ENCODE assay signal across 21 cellular contexts in genomic region chrX:9374537-9374936, GRCh38.
"Had no signal": no experiment of that assay in that cellular context is flagged by ENCODE, and none has a peak within 500 bp of the region (broad histone marks: within the 10 kb centered on the region; RNA-seq: fewer than 3 reads in every experiment).

No MANE protein-coding gene starts in this region.

- DNase-seq: activated CD4-positive, alpha-beta memory T cell treated with anti-CD3 and anti-CD28 coated beads, Interleukin-2, amount 10 ng/mL, durations not matched to agents 7 days and 5 days; activated CD4-positive, alpha-beta T cell treated with anti-CD3 and anti-CD28 coated beads for 4 hours; activated effector memory CD4-positive, alpha-beta T cell treated with Interleukin-2 at 50 U/mL for 16 hours; activated naive CD4-positive, alpha-beta T cell treated with anti-CD3 and anti-CD28 coated beads, Interleukin-2, amount 50 U/mL, for 16 hours; activated T-cell treated with anti-CD3 and anti-CD28 coated beads, Interleukin-2, amount 50 U/mL, for 24 hours; caudate nucleus; effector memory CD4-positive, alpha-beta T cell; heart left ventricle; retina; stimulated activated CD4-positive, alpha-beta T cell treated with anti-CD3 and anti-CD28 coated beads, Interleukin-4, amount 100 ng/mL, for 4 hours; stimulated activated CD8-positive, alpha-beta memory T cell treated with anti-CD3 and anti-CD28 coated beads, Interleukin-4, amount 100 ng/mL, for 48 hours; stimulated activated naive CD4-positive, alpha-beta T cell treated with Interleukin-2 at 50 U/mL for 16 hours; SW 1271 had no signal

- H3K4me3 ChIP-seq: coronary artery, heart left ventricle, skin epidermis had no signal

- H3K36me3 ChIP-seq: heart left ventricle had no signal

- H3K27me3 Mint-ChIP-seq: activated CD4-positive, alpha-beta memory T cell treated with anti-CD3 and anti-CD28 coated beads, Interleukin-2, amount 10 ng/mL, durations not matched to agents 7 days and 5 days; activated T-cell treated with anti-CD3 and anti-CD28 coated beads, Interleukin-2, amount 50 U/mL, for 24 hours; natural killer cell treated with Interleukin-12 subunit alpha and Interleukin-12 subunit beta and Interleukin-15 and Interleukin-18, amount 100 ng/mL, for 72 hours; type B pancreatic cell had no signal

- H3K9me3 Mint-ChIP-seq: natural killer cell treated with Interleukin-12 subunit alpha and Interleukin-12 subunit beta and Interleukin-15 and Interleukin-18, amount 100 ng/mL, for 72 hours; type B pancreatic cell had no signal

- ATAC-seq: heart left ventricle; natural killer cell treated with Interleukin-12 subunit alpha and Interleukin-12 subunit beta and Interleukin-15 and Interleukin-18, amount 100 ng/mL, for 72 hours; WTC11 had no signal

- H3K27ac ChIP-seq: coronary artery, heart left ventricle, skin epidermis had no signal

- H3K27ac Mint-ChIP-seq: activated CD4-positive, alpha-beta memory T cell treated with anti-CD3 and anti-CD28 coated beads, Interleukin-2, amount 10 ng/mL, durations not matched to agents 7 days and 5 days; activated T-cell treated with anti-CD3 and anti-CD28 coated beads, Interleukin-2, amount 50 U/mL, for 24 hours; type B pancreatic cell; WTC11 had no signal

- FAIRE-seq: frontal cortex, islet of Langerhans, TTC549 had no signal

- H3K4me3 Mint-ChIP-seq: activated CD4-positive, alpha-beta memory T cell treated with anti-CD3 and anti-CD28 coated beads, Interleukin-2, amount 10 ng/mL, durations not matched to agents 7 days and 5 days; activated T-cell treated with anti-CD3 and anti-CD28 coated beads, Interleukin-2, amount 50 U/mL, for 24 hours; natural killer cell treated with Interleukin-12 subunit alpha and Interleukin-12 subunit beta and Interleukin-15 and Interleukin-18, amount 100 ng/mL, for 72 hours; type B pancreatic cell; WTC11 had no signal

- H3K36me3 Mint-ChIP-seq: natural killer cell treated with Interleukin-12 subunit alpha and Interleukin-12 subunit beta and Interleukin-15 and Interleukin-18, amount 100 ng/mL, for 72 hours; type B pancreatic cell; WTC11 had no signal

- H3K4me1 Mint-ChIP-seq: WTC11 had no signal

- H3K27me3 ChIP-seq: heart left ventricle had no signal
